ENCODE assay signal across 8 cellular contexts in the genomic region with DNA sequence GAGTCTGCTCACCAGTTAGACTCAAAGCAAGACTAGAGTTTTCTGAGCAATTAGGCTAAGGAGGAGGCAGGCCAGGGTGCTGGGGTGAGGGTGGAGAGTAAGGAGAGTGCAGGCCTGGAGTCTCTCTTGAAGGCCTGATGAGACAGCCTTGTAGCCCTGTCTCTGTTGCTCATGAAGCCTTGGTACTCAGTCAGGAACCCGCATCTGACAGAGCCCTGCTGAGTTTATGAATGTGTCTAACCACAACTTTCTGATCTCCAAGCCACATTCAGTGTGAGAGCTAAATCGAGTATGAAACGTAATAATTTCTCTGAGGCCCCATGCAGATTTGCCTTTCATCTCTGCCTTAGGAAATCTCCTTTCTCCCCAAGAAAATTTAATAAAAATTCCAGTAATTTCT.
DNase-seq lines count a peak whose midpoint lies in the region; ATAC-seq and TF ChIP-seq lines count a peak whose summit lies in the region.

No MANE protein-coding gene starts in this region.

- ATAC-seq in GM19372 (IDR thresholded peaks at IDR 0.05; ENCODE audit: low read depth, unreplicated experiment) (peak; percentile 75), HG03280 (IDR thresholded peaks at IDR 0.05; ENCODE audit: unreplicated experiment) (peak; percentile 79)
- ATAC-seq in activated naive CD8-positive, alpha-beta T cell treated with anti-CD3 and anti-CD28 coated beads, Interleukin-2, amount 10 ng/mL, durations not matched to agents 7 days and 5 days (ENCODE audit: low read depth) = peak; percentile 98

- POLR2A ChIA-PET in A673 (lab: Charles Lee; ENCODE audit: low non-redundant PET) = no interaction called here
- POLR2A ChIA-PET in activated naive CD8-positive, alpha-beta T cell treated with anti-CD3 and anti-CD28 coated beads, Interleukin-2, amount 10 ng/mL, durations not matched to agents 7 days and 5 days (lab: Charles Lee) = interaction anchor here (0.7 to 3.2 kb wide), 5 partner anchors 9 to 207 kb away, joined by 3 to 21 read pairs (median 9); a partner anchor contains a TSS

- no peaks in the 10 kb centered on the region for H3K36me3 ChIP-seq in A673 (ENCODE audit: insufficient read depth, low read length, poor library complexity, severe bottlenecking)
- H3K36me3 ChIP-seq in ascending aorta = no peaks in the 10 kb centered on the region

- no peaks in the 10 kb centered on the region for H3K4me1 ChIP-seq in A673 (ENCODE audit: insufficient read depth, low read length, poor library complexity, severe bottlenecking)
- peaks cover 3 to 30% of the 10 kb centered on the region in 2 donors for H3K4me1 ChIP-seq in ascending aorta

- peaks cover 47% of the 10 kb centered on the region for H3K4me1 Mint-ChIP-seq in activated naive CD8-positive, alpha-beta T cell treated with anti-CD3 and anti-CD28 coated beads, Interleukin-2, amount 10 ng/mL, durations not matched to agents 7 days and 5 days

- TF ChIP-seq CTCF in A673 (conservative IDR thresholded peaks at IDR 0.05; ENCODE audit: low read depth, low read length) = no peak
- TF ChIP-seq CTCF in ascending aorta (IDR thresholded peaks at IDR 0.05) = no peak

- H3K9me3 Mint-ChIP-seq in activated naive CD8-positive, alpha-beta T cell treated with anti-CD3 and anti-CD28 coated beads, Interleukin-2, amount 10 ng/mL, durations not matched to agents 7 days and 5 days = peaks cover 2% of the 10 kb centered on the region

- no peaks in the 10 kb centered on the region for H3K9me3 ChIP-seq in A673 (ENCODE audit: low read depth, low read length, poor library complexity, severe bottlenecking)
- H3K9me3 ChIP-seq in ascending aorta = no peaks in the 10 kb centered on the region

- peaks cover 2% of the 10 kb centered on the region for H3K27me3 Mint-ChIP-seq in activated naive CD8-positive, alpha-beta T cell treated with anti-CD3 and anti-CD28 coated beads, Interleukin-2, amount 10 ng/mL, durations not matched to agents 7 days and 5 days

- H3K36me3 Mint-ChIP-seq in activated naive CD8-positive, alpha-beta T cell treated with anti-CD3 and anti-CD28 coated beads, Interleukin-2, amount 10 ng/mL, durations not matched to agents 7 days and 5 days = peaks cover 8% of the 10 kb centered on the region

- intact Hi-C loops in A673 (cut with micrococcal nuclease; ENCODE audit: unreplicated experiment) = no loop called here
- intact Hi-C loops in ascending aorta (cut with DNase I) = no loop called here

- H3K4me3 Mint-ChIP-seq in activated naive CD8-positive, alpha-beta T cell treated with anti-CD3 and anti-CD28 coated beads, Interleukin-2, amount 10 ng/mL, durations not matched to agents 7 days and 5 days = peak overlapping the region; percentile 69

- BruUV-seq in A673 (replicated peaks; lab: Mats Ljungman, UMichigan) = no TSS peak

- H3K27ac Mint-ChIP-seq in activated naive CD8-positive, alpha-beta T cell treated with anti-CD3 and anti-CD28 coated beads, Interleukin-2, amount 10 ng/mL, durations not matched to agents 7 days and 5 days = peak overlapping the region; percentile 88

- H3K4me3 ChIP-seq in A673 (ENCODE audit: low read depth, low read length, poor library complexity, severe bottlenecking) (no peak overlapping the region), ascending aorta (no peak overlapping the region)

- peak; percentile 15 for DNase-seq in A673 (ENCODE audit: low spot score)
- DNase-seq in activated naive CD8-positive, alpha-beta T cell treated with anti-CD3 and anti-CD28 coated beads, Interleukin-2, amount 10 ng/mL, durations not matched to agents 7 days and 5 days = peak; percentile 56
- peak; percentile 9 to 54 for DNase-seq in stimulated activated CD8-positive, alpha-beta memory T cell treated with anti-CD3 and anti-CD28 coated beads, Interleukin-7, amount 100 ng/mL, for 48 hours (ENCODE audit: extremely low read depth in 1 of 2, low read depth in 1 of 2)
- DNase-seq in hepatic stellate cell (ENCODE audit: low spot score) = no peak
- no peak for DNase-seq in amygdala (lab: John Stamatoyannopoulos, UW)
- DNase-seq in ascending aorta (ENCODE audit: low spot score in 2 of 2) = no peak

- no peak overlapping the region for H3K27ac ChIP-seq in A673 (ENCODE audit: low read depth, low read length, poor library complexity, severe bottlenecking)
- H3K27ac ChIP-seq in ascending aorta = peak overlapping the region in 1 of 2 donors; percentile 53

- no peaks in the 10 kb centered on the region for H3K27me3 ChIP-seq in A673 (replicated peaks; ENCODE audit: insufficient read depth, low read depth, low read length, poor library complexity)
- H3K27me3 ChIP-seq in ascending aorta = no peaks in the 10 kb centered on the region

- CTCF ChIA-PET in A673 (lab: Charles Lee) = no interaction called here

Comparison
In these comparisons a context has a peak if more than half of its experiments do, and no peak if none do; other contexts are left out.
1. DNase-seq: peak in A673 (single experiment), activated naive CD8-positive, alpha-beta T cell treated with anti-CD3 and anti-CD28 coated beads, Interleukin-2, amount 10 ng/mL, durations not matched to agents 7 days and 5 days (single experiment) and stimulated activated CD8-positive, alpha-beta memory T cell treated with anti-CD3 and anti-CD28 coated beads, Interleukin-7, amount 100 ng/mL, for 48 hours (2 of 2); none in hepatic stellate cell (single experiment), amygdala (0 of 56) and ascending aorta (0 of 2).
2. Peak in every context shown above with its lines, with median percentiles within 50 percentile points of each other: ATAC-seq.